ENCODE assay signal across 14 cellular contexts in the genomic region with DNA sequence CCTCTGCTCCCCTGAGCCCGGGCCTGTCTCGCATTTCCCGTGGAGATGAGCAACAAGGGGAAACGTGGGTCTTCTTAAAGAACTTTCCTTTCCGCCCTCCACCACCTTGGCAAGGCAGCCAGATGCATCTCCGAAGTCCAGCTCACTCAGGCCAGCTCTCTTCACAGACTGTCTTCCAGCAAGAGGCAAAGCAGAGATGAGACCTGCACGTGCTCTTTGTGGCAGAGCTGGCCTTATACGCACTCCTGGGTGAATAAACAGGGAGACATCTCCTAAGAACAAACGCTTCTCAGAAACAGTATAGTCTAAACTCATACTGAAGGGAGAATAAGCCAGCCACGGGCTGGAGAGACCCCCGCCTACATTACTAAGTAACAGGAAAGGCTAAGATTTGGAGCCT. TPM values are rescaled to one million over a fixed set of nuclear protein-coding genes. Genes with fewer than 3 reads are reported as not detected.
"Had no signal": no experiment of that assay in that cellular context is flagged by ENCODE, and none has a peak within 500 bp of the region (broad histone marks: within the 10 kb centered on the region; RNA-seq: fewer than 3 reads in every experiment).

No MANE protein-coding gene starts in this region.

- H3K4me3 ChIP-seq: heart left ventricle, ovary, upper lobe of right lung had no signal

- H3K27me3 ChIP-seq: ovary, upper lobe of right lung had no signal

- H3K9me3 ChIP-seq: ovary, upper lobe of right lung had no signal

- H3K36me3 ChIP-seq: heart left ventricle, ovary, upper lobe of right lung had no signal

- H3K4me1 ChIP-seq: upper lobe of right lung had no signal

- DNase-seq: activated CD4-positive, alpha-beta T cell treated with anti-CD3 and anti-CD28 coated beads, Interleukin-2, amount 50 U/mL, for 4 hours; activated effector memory CD4-positive, alpha-beta T cell treated with Interleukin-2 at 50 U/mL for 16 hours; activated T-cell treated with anti-CD3 and anti-CD28 coated beads, Interleukin-2, amount 50 U/mL, for 1 hour; amygdala; foreskin melanocyte; heart left ventricle; ovary; small intestine; substantia nigra; upper lobe of right lung had no signal

- H3K27ac ChIP-seq: ovary, upper lobe of right lung had no signal

RNA-seq across cellular contexts. Expression of a gene that starts 1.3 kb away (rescaled TPM):
- total RNA-seq: activated naive CD4-positive, alpha-beta T cell treated with anti-CD3 and anti-CD28 coated beads, Interleukin-2, amount 50 U/mL, for 72 hours; dermis microvascular lymphatic vessel endothelial cell; lung microvascular endothelial cell; upper lobe of right lung had no signal
- polyA plus RNA-seq: neural cell had no signal

RNA-seq across cellular contexts. Expression of a gene that starts 50.1 kb away (rescaled TPM):
- polyA plus RNA-seq: neural cell had no signal
